Comparison of ENCODE assay signal across 9 cellular contexts in genomic region chr17:64103751-64104364, GRCh38. TPM values are rescaled to one million over a fixed set of nuclear protein-coding genes. Genes with fewer than 3 reads are reported as not detected.
DNase-seq lines count a peak whose midpoint lies in the region; ATAC-seq and TF ChIP-seq lines count a peak whose summit lies in the region.
"Had no signal": no experiment of that assay in that cellular context is flagged by ENCODE, and none has a peak within 500 bp of the region (broad histone marks: within the 10 kb centered on the region; RNA-seq: fewer than 3 reads in every experiment).

No MANE protein-coding gene starts in this region.

- H3K4me1 ChIP-seq in OCI-LY7 (ENCODE audit: insufficient read depth, low read length, poor library complexity, severe bottlenecking): peaks cover 74% of the 10 kb centered on the region

- no peaks in the 10 kb centered on the region for H3K9me3 ChIP-seq in OCI-LY7 (ENCODE audit: low read length)

- no peak overlapping the region for H2AFZ ChIP-seq in OCI-LY7 (ENCODE audit: low read length)

- intact Hi-C loops in OCI-LY7 (cut with micrococcal nuclease; ENCODE audit: unreplicated experiment): loop anchor here (1.0 kb wide), 1 partner anchor 30 kb away; no protein-coding TSS in a partner anchor

- peak overlapping the region; percentile 62 for H3K4me2 ChIP-seq in OCI-LY7 (ENCODE audit: low read length)

- H3K4me3 ChIP-seq in OCI-LY7 (ENCODE audit: low read depth, low read length, poor library complexity, severe bottlenecking): peak overlapping the region; percentile 28

- DNase-seq in AG20443 (ENCODE audit: low spot score): peak; percentile 59
- peak; percentile 63 for DNase-seq in OCI-LY7 (ENCODE audit: low spot score)
- DNase-seq in dermis blood vessel endothelial cell: peak; percentile 58
- DNase-seq in effector CD8-positive, alpha-beta T cell (lab: John Stamatoyannopoulos, UW): no peak
- no peak for DNase-seq in stimulated activated CD8-positive, alpha-beta memory T cell treated with anti-CD3 and anti-CD28 coated beads, Interleukin-4, amount 100 ng/mL, for 48 hours
- DNase-seq in iPS-NIHi11 (ENCODE audit: low spot score): no peak
- DNase-seq: activated CD4-positive, alpha-beta T cell treated with anti-CD3 and anti-CD28 coated beads for 1 hour had no signal

- H4K20me1 ChIP-seq in OCI-LY7 (ENCODE audit: insufficient read depth, low read length): no peaks in the 10 kb centered on the region

- H3K79me2 ChIP-seq in OCI-LY7 (ENCODE audit: insufficient read depth, low read depth, low read length): peaks cover 46% of the 10 kb centered on the region; the same call in 1 of the 2 replicates

- 0 out of 2 replicates have a peak, but pooled peaks cover 5% of the 10 kb centered on the region for H3K36me3 ChIP-seq in OCI-LY7 (ENCODE audit: insufficient read depth, low read length)

- TF ChIP-seq CTCF in OCI-LY7 (conservative IDR thresholded peaks at IDR 0.05; ENCODE audit: low read length): no peak

- ATAC-seq in GM18858 (IDR thresholded peaks at IDR 0.05; ENCODE audit: unreplicated experiment): peak; percentile 46
- no peak for ATAC-seq in GM21360 (IDR thresholded peaks at IDR 0.05; ENCODE audit: unreplicated experiment)

- peak overlapping the region; percentile 83 for H3K27ac ChIP-seq in OCI-LY7 (ENCODE audit: low read depth, low read length, poor library complexity, severe bottlenecking)

- H3K9me2 ChIP-seq in OCI-LY7 (ENCODE audit: insufficient read depth, low read length): no peaks in the 10 kb centered on the region

- POLR2A ChIA-PET in OCI-LY7 (lab: Charles Lee): interaction anchor here (0.6 to 5.7 kb wide), 10 partner anchors 11 to 874 kb away, joined by 3 to 42 read pairs (median 4); no protein-coding TSS in a partner anchor

- no TSS peak for BruUV-seq in OCI-LY7 (replicated peaks; lab: Mats Ljungman, UMichigan)

- CTCF ChIA-PET in OCI-LY7 (lab: Charles Lee; ENCODE audit: unreplicated experiment): interaction anchor here (0.6 to 1.1 kb wide), 2 partner anchors 29 to 40 kb away, joined by 3 to 4 read pairs; no protein-coding TSS in a partner anchor

RNA-seq across cellular contexts. Expression of gene ERN1, which starts 26.1 kb away (rescaled TPM):
- total RNA-seq in OCI-LY7 (2014; rRNA removed; shearing (Covaris generic)): 14.7 and 22.0 TPM in 2 replicates
- 65.6 and 70.3 TPM in 2 replicates for total RNA-seq in OCI-LY7 (2022)
- 17.5 and 20.4 TPM in 2 replicates for total RNA-seq in dermis blood vessel endothelial cell

Comparison
In these comparisons a context has a peak if more than half of its experiments do, and no peak if none do; other contexts are left out.
1. DNase-seq: peak in AG20443 (single experiment), OCI-LY7 (single experiment) and dermis blood vessel endothelial cell (single experiment); none in effector CD8-positive, alpha-beta T cell (single experiment), stimulated activated CD8-positive, alpha-beta memory T cell treated with anti-CD3 and anti-CD28 coated beads, Interleukin-4, amount 100 ng/mL, for 48 hours (single experiment) and iPS-NIHi11 (single experiment).